ENCODE assay signal across 26 cellular contexts in the genomic region with DNA sequence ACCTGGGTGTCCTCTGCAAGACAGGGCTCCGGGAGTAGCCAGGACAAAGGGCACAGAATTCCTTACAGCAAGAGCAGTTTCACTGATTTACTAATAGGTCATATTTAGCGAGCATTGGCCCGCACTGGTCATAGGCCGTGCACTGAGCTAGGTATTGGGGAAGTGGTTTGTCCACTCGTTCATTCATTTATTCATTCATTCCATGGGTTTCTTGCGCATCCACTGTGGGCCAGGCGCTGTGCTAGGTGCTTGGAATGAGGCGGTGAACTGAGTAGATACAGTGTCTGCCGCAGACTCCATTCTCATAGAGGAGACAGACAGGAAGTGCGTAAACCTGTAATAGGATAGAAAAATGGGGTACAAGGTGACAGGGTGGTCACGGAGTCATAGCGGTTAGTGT. TPM values are rescaled to one million over a fixed set of nuclear protein-coding genes. Genes with fewer than 3 reads are reported as not detected.
"Had no signal": no experiment of that assay in that cellular context is flagged by ENCODE, and none has a peak within 500 bp of the region (broad histone marks: within the 10 kb centered on the region; RNA-seq: fewer than 3 reads in every experiment).

No MANE protein-coding gene starts in this region.

- H3K27ac ChIP-seq: Peyer's patch, RWPE1 had no signal

- H3K27ac Mint-ChIP-seq: activated B cell treated with CpG ODN at 0.5 μM for 24 hours; activated CD4-positive, alpha-beta memory T cell treated with anti-CD3 and anti-CD28 coated beads, Interleukin-2, amount 10 ng/mL, durations not matched to agents 7 days and 5 days; activated CD4-positive, alpha-beta T cell treated with anti-CD3 and anti-CD28 coated beads, Interleukin-2, amount 10 ng/mL, durations not matched to agents 7 days and 5 days; activated naive CD4-positive, alpha-beta T cell treated with anti-CD3 and anti-CD28 coated beads for 36 hours; activated naive CD8-positive, alpha-beta T cell; activated T-helper 17 cell treated with anti-CD3 and anti-CD28 coated beads, Interleukin-2, amount 50 U/mL, for 72 hours; T-helper 17 cell had no signal

- ATAC-seq: activated T-helper 17 cell treated with anti-CD3 and anti-CD28 coated beads, Interleukin-2, amount 50 U/mL, for 72 hours; T-helper 17 cell had no signal

- H3K9me3 Mint-ChIP-seq: activated B cell treated with CpG ODN at 0.5 μM for 24 hours; activated CD4-positive, alpha-beta memory T cell treated with anti-CD3 and anti-CD28 coated beads, Interleukin-2, amount 10 ng/mL, durations not matched to agents 7 days and 5 days; activated T-helper 17 cell treated with anti-CD3 and anti-CD28 coated beads, Interleukin-2, amount 50 U/mL, for 72 hours had no signal

- H3K4me3 ChIP-seq: Peyer's patch had no signal

- DNase-seq: activated B cell treated with CpG ODN at 0.5 μM for 24 hours; activated CD4-positive, alpha-beta memory T cell treated with anti-CD3 and anti-CD28 coated beads, Interleukin-2, amount 10 ng/mL, durations not matched to agents 7 days and 5 days; activated CD4-positive, alpha-beta T cell treated with anti-CD3 and anti-CD28 coated beads for 1 hour; activated CD4-positive, alpha-beta T cell treated with anti-CD3 and anti-CD28 coated beads, Interleukin-2, amount 10 ng/mL, durations not matched to agents 7 days and 5 days; activated gamma-delta T cell; activated naive CD4-positive, alpha-beta T cell treated with anti-CD3 and anti-CD28 coated beads for 36 hours; activated T-cell treated with anti-CD3 and anti-CD28 coated beads for 4 hours; activated T-cell treated with anti-CD3 and anti-CD28 coated beads, Interleukin-2, amount 50 U/mL, for 48 hours; amygdala; Kasumi-1; NCI-H1105 treated with DMSO at 0.1 percent for 48 hours; NCI-H1436 treated with DMSO at 0.1 percent for 48 hours; NCI-H187; NCI-H2081; NCI-H510A treated with DMSO at 0.1 percent for 48 hours; NCI-H69; Peyer's patch; SHP77 treated with DMSO at 0.1 percent for 48 hours; T-helper 17 cell; T1000 had no signal

- H3K27me3 ChIP-seq: Peyer's patch had no signal

- H3K4me3 Mint-ChIP-seq: activated B cell treated with CpG ODN at 0.5 μM for 24 hours; activated CD4-positive, alpha-beta memory T cell treated with anti-CD3 and anti-CD28 coated beads, Interleukin-2, amount 10 ng/mL, durations not matched to agents 7 days and 5 days; activated CD4-positive, alpha-beta T cell treated with anti-CD3 and anti-CD28 coated beads, Interleukin-2, amount 10 ng/mL, durations not matched to agents 7 days and 5 days; activated naive CD4-positive, alpha-beta T cell treated with anti-CD3 and anti-CD28 coated beads for 36 hours; activated naive CD8-positive, alpha-beta T cell; activated T-helper 17 cell treated with anti-CD3 and anti-CD28 coated beads, Interleukin-2, amount 50 U/mL, for 72 hours; brain; T-helper 17 cell had no signal

- H3K36me3 ChIP-seq: Peyer's patch had no signal

- H3K9me3 ChIP-seq: Peyer's patch had no signal

- H3K27me3 Mint-ChIP-seq: activated CD4-positive, alpha-beta memory T cell treated with anti-CD3 and anti-CD28 coated beads, Interleukin-2, amount 10 ng/mL, durations not matched to agents 7 days and 5 days; activated T-helper 17 cell treated with anti-CD3 and anti-CD28 coated beads, Interleukin-2, amount 50 U/mL, for 72 hours had no signal

- H3K4me1 Mint-ChIP-seq: activated B cell treated with CpG ODN at 0.5 μM for 24 hours; activated CD4-positive, alpha-beta memory T cell treated with anti-CD3 and anti-CD28 coated beads, Interleukin-2, amount 10 ng/mL, durations not matched to agents 7 days and 5 days; activated CD4-positive, alpha-beta T cell treated with anti-CD3 and anti-CD28 coated beads, Interleukin-2, amount 10 ng/mL, durations not matched to agents 7 days and 5 days; activated T-helper 17 cell treated with anti-CD3 and anti-CD28 coated beads, Interleukin-2, amount 50 U/mL, for 72 hours had no signal

- H3K36me3 Mint-ChIP-seq: activated naive CD8-positive, alpha-beta T cell; brain had no signal

RNA-seq across cellular contexts. Expression of a gene that starts 13.2 kb away (rescaled TPM):
- total RNA-seq: activated B cell treated with CpG ODN at 0.5 μM for 24 hours; activated CD4-positive, alpha-beta memory T cell treated with anti-CD3 and anti-CD28 coated beads, Interleukin-2, amount 10 ng/mL, durations not matched to agents 7 days and 5 days; activated CD4-positive, alpha-beta T cell treated with anti-CD3 and anti-CD28 coated beads, Interleukin-2, amount 10 ng/mL, durations not matched to agents 7 days and 5 days; activated CD8-positive, alpha-beta memory T cell treated with anti-CD3 and anti-CD28 coated beads for 36 hours; activated naive CD4-positive, alpha-beta T cell treated with anti-CD3 and anti-CD28 coated beads for 36 hours; activated T-helper 17 cell treated with anti-CD3 and anti-CD28 coated beads, Interleukin-2, amount 50 U/mL, for 72 hours; astrocyte; Peyer's patch; T-helper 17 cell had no signal
